In the genomic region with DNA sequence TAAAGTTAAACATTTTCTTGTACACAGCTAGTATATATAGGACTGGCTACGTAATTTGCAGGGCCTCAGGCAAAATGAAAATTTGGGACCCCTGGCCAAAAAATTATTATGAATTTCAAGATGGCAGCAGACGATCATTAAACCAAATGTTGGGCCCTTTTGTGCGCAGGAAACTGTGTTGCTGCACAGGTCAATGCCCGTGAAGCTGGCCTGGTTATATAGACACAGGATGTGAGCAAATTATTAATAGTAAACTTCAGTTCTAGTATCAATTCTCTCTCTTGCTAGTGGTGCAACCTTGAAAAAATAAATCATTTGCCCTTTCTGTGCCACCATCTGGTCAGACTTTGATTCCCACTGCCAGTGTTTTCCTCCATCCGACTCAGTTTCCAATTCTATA, we compare ENCODE assay signal across 8 cellular contexts.
"Had no signal": no experiment of that assay in that cellular context is flagged by ENCODE, and none has a peak within 500 bp of the region (broad histone marks: within the 10 kb centered on the region; RNA-seq: fewer than 3 reads in every experiment).

No MANE protein-coding gene starts in this region.

- H3K4me1 ChIP-seq: HAP-1 had no signal

- H3K27ac ChIP-seq: GM23248 had no signal

- H3K4me3 Mint-ChIP-seq: HFFc6, IgD-negative memory B cell had no signal

- H3K9me3 Mint-ChIP-seq: HFFc6, IgD-negative memory B cell had no signal

- H3K36me3 ChIP-seq: HAP-1 had no signal

- H3K4me3 ChIP-seq: GM23248, HAP-1 had no signal

- ATAC-seq: HCT116 had no signal

- H3K27ac Mint-ChIP-seq: HFFc6, IgD-negative memory B cell had no signal

- H3K9me3 ChIP-seq: HAP-1 had no signal

- H3K4me1 Mint-ChIP-seq: IgD-negative memory B cell had no signal

- DNase-seq: GM23248, GOT3, H7, HFFc6, KBM-7 had no signal
